In the genomic region with DNA sequence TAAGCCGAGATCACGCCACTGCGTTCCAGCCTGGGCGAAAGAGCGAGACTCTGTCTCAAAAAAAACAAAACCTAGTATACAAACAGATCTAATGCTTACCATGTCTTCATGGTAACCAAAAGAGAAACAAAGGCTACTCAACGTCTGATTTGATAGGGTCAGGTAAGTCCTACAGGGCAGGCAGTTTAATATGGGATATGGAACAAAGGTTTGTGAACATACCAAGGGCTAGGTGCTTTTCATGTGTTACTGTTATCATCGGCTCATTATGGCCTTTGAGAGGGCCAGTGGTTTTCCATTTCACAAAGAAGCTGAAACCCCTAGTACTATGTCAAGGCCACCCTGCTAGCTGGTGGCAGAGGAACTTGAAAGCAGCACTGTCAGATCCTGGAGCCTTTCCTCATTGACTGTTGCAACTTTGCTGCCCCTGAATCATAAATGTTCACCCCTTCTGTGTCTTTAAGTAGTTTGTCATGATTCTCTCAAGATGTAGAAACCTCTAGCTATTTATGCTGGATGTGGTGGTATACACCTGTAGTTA, we compare ENCODE assay signal across 1 cellular context.
TF ChIP-seq lines count a peak whose summit lies in the region.

No MANE protein-coding gene starts in this region.

TF ChIP-seq in HepG2, 621 proteins besides CTCF, POLR2A, EP300 and RAD21 (continued from another document):
- TF ChIP-seq, protein P1, sequence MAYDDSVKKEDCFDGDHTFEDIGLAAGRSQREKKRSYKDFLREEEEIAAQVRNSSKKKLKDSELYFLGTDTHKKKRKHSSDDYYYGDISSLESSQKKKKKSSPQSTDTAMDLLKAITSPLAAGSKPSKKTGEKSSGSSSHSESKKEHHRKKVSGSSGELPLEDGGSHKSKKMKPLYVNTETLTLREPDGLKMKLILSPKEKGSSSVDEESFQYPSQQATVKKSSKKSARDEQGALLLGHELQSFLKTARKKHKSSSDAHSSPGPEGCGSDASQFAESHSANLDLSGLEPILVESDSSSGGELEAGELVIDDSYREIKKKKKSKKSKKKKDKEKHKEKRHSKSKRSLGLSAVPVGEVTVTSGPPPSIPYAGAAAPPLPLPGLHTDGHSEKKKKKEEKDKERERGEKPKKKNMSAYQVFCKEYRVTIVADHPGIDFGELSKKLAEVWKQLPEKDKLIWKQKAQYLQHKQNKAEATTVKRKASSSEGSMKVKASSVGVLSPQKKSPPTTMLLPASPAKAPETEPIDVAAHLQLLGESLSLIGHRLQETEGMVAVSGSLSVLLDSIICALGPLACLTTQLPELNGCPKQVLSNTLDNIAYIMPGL (CRISPR knock-in tag; IDR thresholded peaks at IDR 0.05; ENCODE audit: borderline replicate concordance in 1 of 2, low read depth in 1 of 2): 0 out of 4 replicates have a peak, but pooled peaks of 1 of the 2 experiments have one; percentile 1
- TF ChIP-seq ZC3H4 (CRISPR knock-in tag; IDR thresholded peaks at IDR 0.05; ENCODE audit: borderline replicate concordance): no peak
- no peak for TF ChIP-seq ZSCAN12 (CRISPR knock-in tag; IDR thresholded peaks at IDR 0.05)
- TF ChIP-seq TCF7 (IDR thresholded peaks at IDR 0.05; ENCODE audit: low read depth): no peak
- TF ChIP-seq, protein P2, sequence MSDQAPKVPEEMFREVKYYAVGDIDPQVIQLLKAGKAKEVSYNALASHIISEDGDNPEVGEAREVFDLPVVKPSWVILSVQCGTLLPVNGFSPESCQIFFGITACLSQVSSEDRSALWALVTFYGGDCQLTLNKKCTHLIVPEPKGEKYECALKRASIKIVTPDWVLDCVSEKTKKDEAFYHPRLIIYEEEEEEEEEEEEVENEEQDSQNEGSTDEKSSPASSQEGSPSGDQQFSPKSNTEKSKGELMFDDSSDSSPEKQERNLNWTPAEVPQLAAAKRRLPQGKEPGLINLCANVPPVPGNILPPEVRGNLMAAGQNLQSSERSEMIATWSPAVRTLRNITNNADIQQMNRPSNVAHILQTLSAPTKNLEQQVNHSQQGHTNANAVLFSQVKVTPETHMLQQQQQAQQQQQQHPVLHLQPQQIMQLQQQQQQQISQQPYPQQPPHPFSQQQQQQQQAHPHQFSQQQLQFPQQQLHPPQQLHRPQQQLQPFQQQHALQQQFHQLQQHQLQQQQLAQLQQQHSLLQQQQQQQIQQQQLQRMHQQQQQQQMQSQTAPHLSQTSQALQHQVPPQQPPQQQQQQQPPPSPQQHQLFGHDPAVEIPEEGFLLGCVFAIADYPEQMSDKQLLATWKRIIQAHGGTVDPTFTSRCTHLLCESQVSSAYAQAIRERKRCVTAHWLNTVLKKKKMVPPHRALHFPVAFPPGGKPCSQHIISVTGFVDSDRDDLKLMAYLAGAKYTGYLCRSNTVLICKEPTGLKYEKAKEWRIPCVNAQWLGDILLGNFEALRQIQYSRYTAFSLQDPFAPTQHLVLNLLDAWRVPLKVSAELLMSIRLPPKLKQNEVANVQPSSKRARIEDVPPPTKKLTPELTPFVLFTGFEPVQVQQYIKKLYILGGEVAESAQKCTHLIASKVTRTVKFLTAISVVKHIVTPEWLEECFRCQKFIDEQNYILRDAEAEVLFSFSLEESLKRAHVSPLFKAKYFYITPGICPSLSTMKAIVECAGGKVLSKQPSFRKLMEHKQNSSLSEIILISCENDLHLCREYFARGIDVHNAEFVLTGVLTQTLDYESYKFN (CRISPR knock-in tag; conservative IDR thresholded peaks at IDR 0.05): 0 out of 2 replicates have a peak, but pooled peaks have one; percentile 20
- TF ChIP-seq RARA (CRISPR knock-in tag; IDR thresholded peaks at IDR 0.05): 0 out of 2 replicates have a peak, but pooled peaks have one; percentile 35
- no peak for TF ChIP-seq SOX13 (IDR thresholded peaks at IDR 0.05)
- peak in 1 of 2 experiments; percentile 58; a peak in 2 of 4 replicates for TF ChIP-seq SOX13 (CRISPR knock-in tag; conservative IDR thresholded peaks at IDR 0.05 in 1 of 2, IDR thresholded peaks at IDR 0.05 in 1 of 2)
